In the genomic region with DNA sequence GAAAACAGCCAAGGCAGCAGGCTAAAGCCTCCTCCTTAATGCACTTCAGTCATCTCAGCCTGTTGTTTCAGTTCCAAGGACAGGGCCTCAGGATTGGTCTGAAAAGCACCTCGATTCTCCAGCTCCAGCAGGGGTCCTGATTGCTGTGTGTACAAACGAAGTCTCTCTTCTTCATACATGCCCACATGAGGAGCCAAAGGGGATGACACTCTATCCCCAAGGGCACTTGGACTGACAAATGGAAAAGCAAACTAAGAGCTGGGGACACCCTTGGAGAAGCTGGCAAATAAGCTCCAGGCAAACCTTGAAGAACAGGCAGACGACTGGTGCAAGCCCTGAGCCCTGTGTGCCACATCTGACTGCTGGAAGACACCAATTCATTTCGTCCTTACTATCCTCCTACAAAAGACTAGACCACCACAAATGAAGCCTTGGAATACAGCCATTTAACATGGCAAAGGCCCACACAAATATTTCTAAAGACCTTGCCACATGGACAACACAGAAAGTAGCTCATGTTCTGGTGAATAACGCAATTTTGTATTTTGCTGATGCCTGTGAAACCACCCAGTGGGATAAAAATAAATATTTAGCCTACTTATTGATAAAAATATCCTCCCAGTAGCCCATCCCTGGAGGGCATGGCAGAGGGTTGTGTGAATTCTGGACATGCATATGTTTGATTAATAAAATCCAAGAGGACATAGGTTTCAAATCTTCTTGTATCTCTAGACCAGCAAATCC, we compare ENCODE assay signal across 22 cellular contexts.
A peak's percentile ranks its signal among the peaks of the same experiment; 100 is the strongest.
DNase-seq lines count a peak whose midpoint lies in the region; ATAC-seq and TF ChIP-seq lines count a peak whose summit lies in the region.
"Had no signal": no experiment of that assay in that cellular context is flagged by ENCODE, and none has a peak within 500 bp of the region (broad histone marks: within the 10 kb centered on the region; RNA-seq: fewer than 3 reads in every experiment).

No MANE protein-coding gene starts in this region.

- H3K4me1 ChIP-seq in HEK293 (ENCODE audit: control insufficient read depth, insufficient read depth, low read length) (peaks cover 13% of the 10 kb centered on the region), Panc1 (ENCODE audit: control insufficient read depth, insufficient read depth, low read length) (peaks cover 12% of the 10 kb centered on the region), left lung (peaks cover 0 to 16% of the 10 kb centered on the region in 2 donors)

- H3K4me3 ChIP-seq in HEK293 (ENCODE audit: low read depth, low read length) (no peak overlapping the region), Panc1 (ENCODE audit: low read depth in 2 of 2, low read length in 2 of 2) (no peak overlapping the region), left lung (no peak overlapping the region)
- H3K4me3 ChIP-seq: coronary artery, heart left ventricle had no signal

- POLR2A ChIA-PET in HEK293 (lab: Yijun Ruan, JAX) (no interaction called here), Panc1 (lab: Charles Lee) (no interaction called here)

- CTCF ChIA-PET in HEK293 (lab: Yijun Ruan, JAX), result interaction anchor here (1.2 to 1.6 kb wide), 2 partner anchors 20 to 165 kb away, joined by 4 to 6 read pairs; no protein-coding TSS in a partner anchor
- CTCF ChIA-PET in Panc1 (lab: Charles Lee), result no interaction called here

- H3K9me3 ChIP-seq in HEK293 (ENCODE audit: control insufficient read depth, insufficient read depth, low read depth, low read length) (no peaks in the 10 kb centered on the region), Panc1 (ENCODE audit: control insufficient read depth, insufficient read depth, low read depth, low read length) (no peaks in the 10 kb centered on the region), left lung (no peaks in the 10 kb centered on the region)
- H3K9me3 ChIP-seq: heart left ventricle had no signal

- ATAC-seq in Panc1 (no peak), left lung (peak; percentile 8), sciatic nerve (no peak), HG03097 (IDR thresholded peaks at IDR 0.05; ENCODE audit: low FRiP score, unreplicated experiment) (no peak)
- ATAC-seq: PC-3 had no signal

- BruUV-seq in Panc1 (replicated peaks; lab: Mats Ljungman, UMichigan), result no TSS peak

- H3K4me1 Mint-ChIP-seq in progenitor cell of endocrine pancreas (ENCODE audit: low read depth), result peaks cover 31% of the 10 kb centered on the region
- H3K4me1 Mint-ChIP-seq: activated naive CD8-positive, alpha-beta T cell treated with anti-CD3 and anti-CD28 coated beads, Interleukin-2, amount 10 ng/mL, durations not matched to agents 7 days and 5 days had no signal

- TF ChIP-seq CTCF in HEK293 (tag by site-specific recombination; IDR thresholded peaks at IDR 0.05) (no peak; the same call in 1 of the 2 replicates), Panc1 (IDR thresholded peaks at IDR 0.05) (no peak), left lung (IDR thresholded peaks at IDR 0.05) (no peak), progenitor cell of endocrine pancreas (IDR thresholded peaks at IDR 0.05; ENCODE audit: unreplicated experiment) (no peak)

- DNase-seq in Panc1 (ENCODE audit: low read depth, low spot score), result no peak
- no peak for DNase-seq in left lung
- no peak for DNase-seq in progenitor cell of endocrine pancreas (ENCODE audit: low spot score, unreplicated experiment)
- no peak for DNase-seq in sciatic nerve (ENCODE audit: low spot score)
- DNase-seq in SKM-1 (lab: John Stamatoyannopoulos, UW; ENCODE audit: unreplicated experiment), result no peak
- DNase-seq in DMS53 (lab: John Stamatoyannopoulos, UW), result no peak
- DNase-seq: activated CD4-positive, alpha-beta T cell treated with anti-CD3 and anti-CD28 coated beads for 48 hours; activated naive CD8-positive, alpha-beta T cell treated with anti-CD3 and anti-CD28 coated beads, Interleukin-2, amount 10 ng/mL, durations not matched to agents 7 days and 5 days; heart left ventricle; HFFc6; KG1; NCI-H1105 treated with DMSO at 0.1 percent for 48 hours; NCI-H2171 treated with DMSO at 0.1 percent for 48 hours; NCI-H82; PC-3; SIG-M5; stimulated activated CD4-positive, alpha-beta T cell treated with anti-CD3 and anti-CD28 coated beads, Interleukin-12 subunit alpha, Interleukin-12 subunit beta, amount 100 ng/mL, for 4 hours; T-helper 1 cell had no signal

- H3K27me3 ChIP-seq in Panc1 (ENCODE audit: control insufficient read depth, insufficient read depth, low read length) (no peaks in the 10 kb centered on the region), left lung (no peaks in the 10 kb centered on the region)
- H3K27me3 ChIP-seq: heart left ventricle had no signal

- in situ Hi-C loops in Panc1 (cut with HindIII; ENCODE audit: low pct_unique_long_range_greater_than_20kb, low sequenced_read_pairs), result no loop called here

- H3K9me3 Mint-ChIP-seq in progenitor cell of endocrine pancreas (ENCODE audit: low read depth), result no peaks in the 10 kb centered on the region
- H3K9me3 Mint-ChIP-seq: activated naive CD8-positive, alpha-beta T cell treated with anti-CD3 and anti-CD28 coated beads, Interleukin-2, amount 10 ng/mL, durations not matched to agents 7 days and 5 days; brain; HFFc6 had no signal

- intact Hi-C loops in Panc1 (cut with micrococcal nuclease; ENCODE audit: unreplicated experiment) (no loop called here), left lung (cut with DNase I) (no loop called here), sciatic nerve (cut with DNase I) (no loop called here)

- H3K27me3 Mint-ChIP-seq in progenitor cell of endocrine pancreas, result no peaks in the 10 kb centered on the region

- H3K27ac Mint-ChIP-seq in progenitor cell of endocrine pancreas, result peak overlapping the region; percentile 24
- H3K27ac Mint-ChIP-seq: activated naive CD8-positive, alpha-beta T cell treated with anti-CD3 and anti-CD28 coated beads, Interleukin-2, amount 10 ng/mL, durations not matched to agents 7 days and 5 days; HFFc6 had no signal

- H3K36me3 Mint-ChIP-seq in progenitor cell of endocrine pancreas (ENCODE audit: insufficient read depth), result peaks cover 2% of the 10 kb centered on the region
- H3K36me3 Mint-ChIP-seq: activated naive CD8-positive, alpha-beta T cell treated with anti-CD3 and anti-CD28 coated beads, Interleukin-2, amount 10 ng/mL, durations not matched to agents 7 days and 5 days; brain had no signal

- no peaks in the 10 kb centered on the region for H3K36me3 ChIP-seq in HEK293 (ENCODE audit: control insufficient read depth in 2 of 2, insufficient read depth in 1 of 2, low read length in 2 of 2)
- no peaks in the 10 kb centered on the region for H3K36me3 ChIP-seq in Panc1 (ENCODE audit: control insufficient read depth, insufficient read depth, low read length)
- H3K36me3 ChIP-seq in left lung, result no peaks in the 10 kb centered on the region
- H3K36me3 ChIP-seq: heart left ventricle had no signal

- no peak overlapping the region for H3K4me3 Mint-ChIP-seq in progenitor cell of endocrine pancreas (ENCODE audit: low read depth)
- H3K4me3 Mint-ChIP-seq: activated naive CD8-positive, alpha-beta T cell treated with anti-CD3 and anti-CD28 coated beads, Interleukin-2, amount 10 ng/mL, durations not matched to agents 7 days and 5 days; HFFc6 had no signal

- H3K27ac ChIP-seq in HEK293 (ENCODE audit: extremely low read depth, low read depth, low read length), result no peak overlapping the region
- peak overlapping the region; percentile 34; the same call in 1 of the 2 replicates for H3K27ac ChIP-seq in Panc1 (ENCODE audit: low read length)
- peak overlapping the region in 1 of 2 donors; percentile 67 for H3K27ac ChIP-seq in left lung
- H3K27ac ChIP-seq: coronary artery had no signal

TF ChIP-seq in HEK293, 187 proteins besides CTCF, POLR2A, EP300 and RAD21:
- TF ChIP-seq, protein P1, sequence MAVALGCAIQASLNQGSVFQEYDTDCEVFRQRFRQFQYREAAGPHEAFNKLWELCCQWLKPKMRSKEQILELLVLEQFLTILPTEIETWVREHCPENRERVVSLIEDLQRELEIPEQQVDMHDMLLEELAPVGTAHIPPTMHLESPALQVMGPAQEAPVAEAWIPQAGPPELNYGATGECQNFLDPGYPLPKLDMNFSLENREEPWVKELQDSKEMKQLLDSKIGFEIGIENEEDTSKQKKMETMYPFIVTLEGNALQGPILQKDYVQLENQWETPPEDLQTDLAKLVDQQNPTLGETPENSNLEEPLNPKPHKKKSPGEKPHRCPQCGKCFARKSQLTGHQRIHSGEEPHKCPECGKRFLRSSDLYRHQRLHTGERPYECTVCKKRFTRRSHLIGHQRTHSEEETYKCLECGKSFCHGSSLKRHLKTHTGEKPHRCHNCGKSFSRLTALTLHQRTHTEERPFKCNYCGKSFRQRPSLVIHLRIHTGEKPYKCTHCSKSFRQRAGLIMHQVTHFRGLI (tag by site-specific recombination; IDR thresholded peaks at IDR 0.05), result no peak
- no peak for TF ChIP-seq ZNF302 (tag by site-specific recombination; IDR thresholded peaks at IDR 0.05; ENCODE audit: low read depth)
- 0 out of 2 replicates have a peak, but pooled peaks have one; percentile 18 for TF ChIP-seq ZIC2 (tag by site-specific recombination; IDR thresholded peaks at IDR 0.05)
